In the genomic region with DNA sequence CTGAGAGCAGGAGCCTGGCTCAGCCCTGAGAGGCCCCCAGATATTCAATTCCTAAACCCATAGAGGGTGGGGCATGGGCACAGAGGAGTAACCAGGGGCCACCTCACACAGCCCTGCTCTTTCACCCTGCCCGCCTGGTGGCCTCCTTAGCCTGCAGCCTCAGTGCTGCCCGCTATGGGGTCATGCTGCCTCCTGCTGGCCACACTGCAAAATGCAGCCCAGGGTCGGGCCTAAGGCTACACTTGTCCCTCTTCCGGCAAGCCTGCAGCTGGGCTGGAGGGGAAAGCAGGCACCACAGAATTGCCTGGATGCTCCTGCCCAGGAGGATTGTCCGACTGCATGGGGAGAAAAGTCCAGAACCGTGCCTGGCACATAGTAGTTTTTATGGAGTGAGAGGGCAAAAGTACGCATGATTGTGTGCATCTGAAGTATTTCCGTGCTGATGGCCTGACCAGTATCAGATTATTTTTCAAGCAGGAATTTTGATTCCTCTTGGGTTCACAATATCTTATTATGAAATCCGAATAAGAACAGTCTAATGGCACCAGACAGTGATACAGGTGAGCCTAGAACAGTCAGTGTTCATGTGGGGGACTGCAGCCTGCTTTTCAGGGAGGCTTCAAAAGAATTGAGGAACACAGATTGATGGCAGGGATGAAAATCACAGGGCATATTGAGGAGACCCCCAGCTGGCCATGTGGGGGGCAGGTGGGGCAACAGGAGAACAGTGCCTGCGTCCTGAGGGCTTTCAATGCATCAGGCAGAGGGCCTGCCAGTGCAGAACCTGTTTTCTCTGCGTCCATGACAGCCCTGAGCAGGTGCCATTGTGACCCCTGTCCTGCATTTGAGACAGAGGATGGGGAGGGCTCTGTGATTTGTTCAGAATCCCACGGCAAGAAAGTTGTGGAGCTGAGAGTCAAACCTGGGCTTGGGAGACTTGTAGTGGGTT, we compare ENCODE assay signal across 8 cellular contexts. TPM values are rescaled to one million over a fixed set of nuclear protein-coding genes. Genes with fewer than 3 reads are reported as not detected.
A peak's percentile ranks its signal among the peaks of the same experiment; 100 is the strongest.
DNase-seq lines count a peak whose midpoint lies in the region; FAIRE-seq and TF ChIP-seq lines count a peak whose summit lies in the region.

No MANE protein-coding gene starts in this region.

- no peaks in the 10 kb centered on the region for H3K36me3 ChIP-seq in breast epithelium
- H3K36me3 ChIP-seq in kidney epithelial cell (ENCODE audit: control insufficient read depth, insufficient read depth, low read length), result no peaks in the 10 kb centered on the region

- FAIRE-seq in GM12892 (lab: Jason Lieb, UNC), result peak; percentile 96

- H3K27me3 ChIP-seq in breast epithelium, result no peaks in the 10 kb centered on the region
- no peaks in the 10 kb centered on the region for H3K27me3 ChIP-seq in kidney epithelial cell (ENCODE audit: control insufficient read depth, insufficient read depth, low read length)

- no peaks in the 10 kb centered on the region for H3K4me1 ChIP-seq in breast epithelium

- TF ChIP-seq POLR2A in GM12892 (IDR thresholded peaks at IDR 0.05; ENCODE audit: low read depth, low read length) (no peak), breast epithelium (IDR thresholded peaks at IDR 0.05) (no peak)

- H3K27ac ChIP-seq in breast epithelium, result no peak overlapping the region

- no peaks in the 10 kb centered on the region for H3K9me3 ChIP-seq in breast epithelium

- TF ChIP-seq CTCF in WI38 (IDR thresholded peaks at IDR 0.05; ENCODE audit: low read depth, low read length), result peak; percentile 89
- peak; percentile 73 to 95 (median 94) for TF ChIP-seq CTCF in breast epithelium (IDR thresholded peaks at IDR 0.05)
- peak; percentile 83 for TF ChIP-seq CTCF in kidney epithelial cell (IDR thresholded peaks at IDR 0.05; ENCODE audit: insufficient read depth, low read length, poor library complexity, severe bottlenecking)

- intact Hi-C loops in breast epithelium (cut with DNase I; ENCODE audit: low total_unique reads), result loop anchor here (10.0 kb wide), 1 partner anchor 403 kb away; the partner anchor contains the start of gene NPPC

- H3K4me3 ChIP-seq in WI38 (ENCODE audit: low read depth, low read length) (no peak overlapping the region), breast epithelium (no peak overlapping the region), kidney epithelial cell (ENCODE audit: low read depth, low read length) (no peak overlapping the region)

- DNase-seq in AG08395 (ENCODE audit: low spot score) (peak; percentile 68), GM12892 (ENCODE audit: insufficient read length) (peak; percentile 77), HuH-7 (ENCODE audit: low spot score) (peak; percentile 86), breast epithelium (ENCODE audit: low spot score in 2 of 2) (peak in 1 of 2 donors; percentile 78), kidney epithelial cell (ENCODE audit: low read depth) (no peak), NCI-H187 treated with DMSO at 0.1 percent for 48 hours (lab: John Stamatoyannopoulos, UW) (no peak)
- peak; percentile 65 for DNase-seq in stimulated activated CD4-positive, alpha-beta T cell treated with anti-CD3 and anti-CD28 coated beads, Interleukin-2, amount 100 ng/mL, for 4 hours (ENCODE audit: low read depth)

RNA-seq across cellular contexts. Expression of gene ALPP, which starts 51.2 kb away (rescaled TPM):
- polyA plus RNA-seq in GM12892 (2012; ENCODE audit: missing spikeins), result 0.59 TPM
- total RNA-seq in breast epithelium (not detected), kidney epithelial cell (not detected in 2 replicates)

Comparison
In these comparisons a context has a peak if more than half of its experiments do, and no peak if none do; other contexts are left out.
1. DNase-seq: peak in AG08395 (single experiment), GM12892 (single experiment), HuH-7 (single experiment) and stimulated activated CD4-positive, alpha-beta T cell treated with anti-CD3 and anti-CD28 coated beads, Interleukin-2, amount 100 ng/mL, for 4 hours (single experiment); none in kidney epithelial cell (single experiment) and NCI-H187 treated with DMSO at 0.1 percent for 48 hours (single experiment).
2. Peak in every context shown above with its lines, with median percentiles within 50 percentile points of each other: CTCF ChIP-seq.